Comparison of ENCODE assay signal across 1 cellular context in the genomic region with DNA sequence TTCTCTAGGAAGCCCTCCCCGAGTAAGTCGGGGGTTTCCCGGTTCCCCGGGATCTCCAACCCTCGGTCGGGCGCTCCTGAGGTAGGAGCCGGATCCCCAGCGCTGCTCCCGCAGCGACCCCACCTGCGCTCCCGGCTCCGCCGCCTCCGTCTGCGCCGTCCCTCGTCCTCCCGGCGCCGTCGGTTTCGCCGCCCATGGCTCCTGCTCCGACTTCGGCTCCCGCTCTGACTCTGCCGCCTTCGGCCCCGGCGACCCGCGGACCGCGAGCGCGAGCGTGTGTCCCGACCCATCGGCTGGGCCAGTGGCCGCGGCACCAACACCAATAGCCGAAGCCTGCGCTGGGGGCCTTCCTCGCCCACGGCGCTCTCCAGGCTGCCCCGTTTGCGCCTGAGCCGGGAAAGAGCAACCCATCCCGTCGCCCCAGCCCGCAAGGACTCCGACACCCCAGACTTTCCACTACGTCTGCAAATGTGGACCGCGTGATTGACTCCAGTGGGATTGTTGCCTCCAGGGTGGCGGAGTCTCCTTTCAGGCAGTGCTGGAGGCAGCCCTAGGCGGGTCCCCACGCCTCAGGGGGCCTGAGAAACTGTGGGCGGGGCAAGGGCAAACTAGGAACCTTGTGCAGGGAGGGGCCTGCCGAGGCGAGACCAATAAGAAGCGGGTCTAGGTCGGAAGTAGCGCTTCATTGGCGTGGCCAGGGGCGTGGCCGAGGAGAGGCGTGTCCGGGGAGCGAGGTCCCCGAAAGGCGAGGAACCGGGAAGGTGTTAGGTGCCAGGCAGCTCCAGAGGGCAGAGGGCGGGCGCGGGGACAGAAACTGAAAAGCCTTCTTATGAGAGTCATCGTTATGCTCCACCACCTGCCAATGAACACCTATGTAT.
A peak's percentile ranks its signal among the peaks of the same experiment; 100 is the strongest.
TF ChIP-seq lines count a peak whose summit lies in the region.

Gene CACTIN (minus strand): TSS at position 318 of the 878 bp plus-strand sequence. CDS start 28 bp downstream, at position 290.

TF ChIP-seq in K562, 482 proteins besides CTCF, POLR2A, EP300 and RAD21 (continued from another document and continues in another):
- TF ChIP-seq, protein P1, sequence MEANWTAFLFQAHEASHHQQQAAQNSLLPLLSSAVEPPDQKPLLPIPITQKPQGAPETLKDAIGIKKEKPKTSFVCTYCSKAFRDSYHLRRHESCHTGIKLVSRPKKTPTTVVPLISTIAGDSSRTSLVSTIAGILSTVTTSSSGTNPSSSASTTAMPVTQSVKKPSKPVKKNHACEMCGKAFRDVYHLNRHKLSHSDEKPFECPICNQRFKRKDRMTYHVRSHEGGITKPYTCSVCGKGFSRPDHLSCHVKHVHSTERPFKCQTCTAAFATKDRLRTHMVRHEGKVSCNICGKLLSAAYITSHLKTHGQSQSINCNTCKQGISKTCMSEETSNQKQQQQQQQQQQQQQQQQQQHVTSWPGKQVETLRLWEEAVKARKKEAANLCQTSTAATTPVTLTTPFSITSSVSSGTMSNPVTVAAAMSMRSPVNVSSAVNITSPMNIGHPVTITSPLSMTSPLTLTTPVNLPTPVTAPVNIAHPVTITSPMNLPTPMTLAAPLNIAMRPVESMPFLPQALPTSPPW (CRISPR knock-in tag; IDR thresholded peaks at IDR 0.05), result peak; percentile 69
- no peak for TF ChIP-seq ZNF830 (CRISPR knock-in tag; IDR thresholded peaks at IDR 0.05)
- TF ChIP-seq, protein P2, sequence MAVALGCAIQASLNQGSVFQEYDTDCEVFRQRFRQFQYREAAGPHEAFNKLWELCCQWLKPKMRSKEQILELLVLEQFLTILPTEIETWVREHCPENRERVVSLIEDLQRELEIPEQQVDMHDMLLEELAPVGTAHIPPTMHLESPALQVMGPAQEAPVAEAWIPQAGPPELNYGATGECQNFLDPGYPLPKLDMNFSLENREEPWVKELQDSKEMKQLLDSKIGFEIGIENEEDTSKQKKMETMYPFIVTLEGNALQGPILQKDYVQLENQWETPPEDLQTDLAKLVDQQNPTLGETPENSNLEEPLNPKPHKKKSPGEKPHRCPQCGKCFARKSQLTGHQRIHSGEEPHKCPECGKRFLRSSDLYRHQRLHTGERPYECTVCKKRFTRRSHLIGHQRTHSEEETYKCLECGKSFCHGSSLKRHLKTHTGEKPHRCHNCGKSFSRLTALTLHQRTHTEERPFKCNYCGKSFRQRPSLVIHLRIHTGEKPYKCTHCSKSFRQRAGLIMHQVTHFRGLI (CRISPR knock-in tag; IDR thresholded peaks at IDR 0.05), result no peak
- TF ChIP-seq CC2D1A (IDR thresholded peaks at IDR 0.05), result no peak
- TF ChIP-seq KHSRP (IDR thresholded peaks at IDR 0.05), result no peak
- TF ChIP-seq HNRNPH1 (optimal IDR thresholded peaks at IDR 0.05; ENCODE audit: low read depth, low read length), result no peak
- no peak for TF ChIP-seq NR1H2 (CRISPR knock-in tag; IDR thresholded peaks at IDR 0.05)
- TF ChIP-seq, protein P3, sequence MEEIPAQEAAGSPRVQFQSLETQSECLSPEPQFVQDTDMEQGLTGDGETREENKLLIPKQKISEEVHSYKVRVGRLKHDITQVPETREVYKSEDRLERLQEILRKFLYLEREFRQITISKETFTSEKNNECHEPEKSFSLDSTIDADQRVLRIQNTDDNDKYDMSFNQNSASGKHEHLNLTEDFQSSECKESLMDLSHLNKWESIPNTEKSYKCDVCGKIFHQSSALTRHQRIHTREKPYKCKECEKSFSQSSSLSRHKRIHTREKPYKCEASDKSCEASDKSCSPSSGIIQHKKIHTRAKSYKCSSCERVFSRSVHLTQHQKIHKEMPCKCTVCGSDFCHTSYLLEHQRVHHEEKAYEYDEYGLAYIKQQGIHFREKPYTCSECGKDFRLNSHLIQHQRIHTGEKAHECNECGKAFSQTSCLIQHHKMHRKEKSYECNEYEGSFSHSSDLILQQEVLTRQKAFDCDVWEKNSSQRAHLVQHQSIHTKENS (CRISPR knock-in tag; IDR thresholded peaks at IDR 0.05), result no peak
- TF ChIP-seq NCOR1 (IDR thresholded peaks at IDR 0.05), result no peak
- TF ChIP-seq ZNF699 (CRISPR knock-in tag; IDR thresholded peaks at IDR 0.05; ENCODE audit: insufficient replicate concordance), result no peak
- no peak for TF ChIP-seq ZFPM2 (CRISPR knock-in tag; IDR thresholded peaks at IDR 0.05)
- TF ChIP-seq ZNF57 (CRISPR knock-in tag; IDR thresholded peaks at IDR 0.05), result no peak
- TF ChIP-seq SMAD3 (CRISPR knock-in tag; conservative IDR thresholded peaks at IDR 0.05), result peak; percentile 81; the same call in 1 of the 2 replicates
- TF ChIP-seq PHF8 (IDR thresholded peaks at IDR 0.05; ENCODE audit: borderline replicate concordance, low read length), result peak; percentile 89; the same call in 1 of the 2 replicates
- TF ChIP-seq, protein P4, sequence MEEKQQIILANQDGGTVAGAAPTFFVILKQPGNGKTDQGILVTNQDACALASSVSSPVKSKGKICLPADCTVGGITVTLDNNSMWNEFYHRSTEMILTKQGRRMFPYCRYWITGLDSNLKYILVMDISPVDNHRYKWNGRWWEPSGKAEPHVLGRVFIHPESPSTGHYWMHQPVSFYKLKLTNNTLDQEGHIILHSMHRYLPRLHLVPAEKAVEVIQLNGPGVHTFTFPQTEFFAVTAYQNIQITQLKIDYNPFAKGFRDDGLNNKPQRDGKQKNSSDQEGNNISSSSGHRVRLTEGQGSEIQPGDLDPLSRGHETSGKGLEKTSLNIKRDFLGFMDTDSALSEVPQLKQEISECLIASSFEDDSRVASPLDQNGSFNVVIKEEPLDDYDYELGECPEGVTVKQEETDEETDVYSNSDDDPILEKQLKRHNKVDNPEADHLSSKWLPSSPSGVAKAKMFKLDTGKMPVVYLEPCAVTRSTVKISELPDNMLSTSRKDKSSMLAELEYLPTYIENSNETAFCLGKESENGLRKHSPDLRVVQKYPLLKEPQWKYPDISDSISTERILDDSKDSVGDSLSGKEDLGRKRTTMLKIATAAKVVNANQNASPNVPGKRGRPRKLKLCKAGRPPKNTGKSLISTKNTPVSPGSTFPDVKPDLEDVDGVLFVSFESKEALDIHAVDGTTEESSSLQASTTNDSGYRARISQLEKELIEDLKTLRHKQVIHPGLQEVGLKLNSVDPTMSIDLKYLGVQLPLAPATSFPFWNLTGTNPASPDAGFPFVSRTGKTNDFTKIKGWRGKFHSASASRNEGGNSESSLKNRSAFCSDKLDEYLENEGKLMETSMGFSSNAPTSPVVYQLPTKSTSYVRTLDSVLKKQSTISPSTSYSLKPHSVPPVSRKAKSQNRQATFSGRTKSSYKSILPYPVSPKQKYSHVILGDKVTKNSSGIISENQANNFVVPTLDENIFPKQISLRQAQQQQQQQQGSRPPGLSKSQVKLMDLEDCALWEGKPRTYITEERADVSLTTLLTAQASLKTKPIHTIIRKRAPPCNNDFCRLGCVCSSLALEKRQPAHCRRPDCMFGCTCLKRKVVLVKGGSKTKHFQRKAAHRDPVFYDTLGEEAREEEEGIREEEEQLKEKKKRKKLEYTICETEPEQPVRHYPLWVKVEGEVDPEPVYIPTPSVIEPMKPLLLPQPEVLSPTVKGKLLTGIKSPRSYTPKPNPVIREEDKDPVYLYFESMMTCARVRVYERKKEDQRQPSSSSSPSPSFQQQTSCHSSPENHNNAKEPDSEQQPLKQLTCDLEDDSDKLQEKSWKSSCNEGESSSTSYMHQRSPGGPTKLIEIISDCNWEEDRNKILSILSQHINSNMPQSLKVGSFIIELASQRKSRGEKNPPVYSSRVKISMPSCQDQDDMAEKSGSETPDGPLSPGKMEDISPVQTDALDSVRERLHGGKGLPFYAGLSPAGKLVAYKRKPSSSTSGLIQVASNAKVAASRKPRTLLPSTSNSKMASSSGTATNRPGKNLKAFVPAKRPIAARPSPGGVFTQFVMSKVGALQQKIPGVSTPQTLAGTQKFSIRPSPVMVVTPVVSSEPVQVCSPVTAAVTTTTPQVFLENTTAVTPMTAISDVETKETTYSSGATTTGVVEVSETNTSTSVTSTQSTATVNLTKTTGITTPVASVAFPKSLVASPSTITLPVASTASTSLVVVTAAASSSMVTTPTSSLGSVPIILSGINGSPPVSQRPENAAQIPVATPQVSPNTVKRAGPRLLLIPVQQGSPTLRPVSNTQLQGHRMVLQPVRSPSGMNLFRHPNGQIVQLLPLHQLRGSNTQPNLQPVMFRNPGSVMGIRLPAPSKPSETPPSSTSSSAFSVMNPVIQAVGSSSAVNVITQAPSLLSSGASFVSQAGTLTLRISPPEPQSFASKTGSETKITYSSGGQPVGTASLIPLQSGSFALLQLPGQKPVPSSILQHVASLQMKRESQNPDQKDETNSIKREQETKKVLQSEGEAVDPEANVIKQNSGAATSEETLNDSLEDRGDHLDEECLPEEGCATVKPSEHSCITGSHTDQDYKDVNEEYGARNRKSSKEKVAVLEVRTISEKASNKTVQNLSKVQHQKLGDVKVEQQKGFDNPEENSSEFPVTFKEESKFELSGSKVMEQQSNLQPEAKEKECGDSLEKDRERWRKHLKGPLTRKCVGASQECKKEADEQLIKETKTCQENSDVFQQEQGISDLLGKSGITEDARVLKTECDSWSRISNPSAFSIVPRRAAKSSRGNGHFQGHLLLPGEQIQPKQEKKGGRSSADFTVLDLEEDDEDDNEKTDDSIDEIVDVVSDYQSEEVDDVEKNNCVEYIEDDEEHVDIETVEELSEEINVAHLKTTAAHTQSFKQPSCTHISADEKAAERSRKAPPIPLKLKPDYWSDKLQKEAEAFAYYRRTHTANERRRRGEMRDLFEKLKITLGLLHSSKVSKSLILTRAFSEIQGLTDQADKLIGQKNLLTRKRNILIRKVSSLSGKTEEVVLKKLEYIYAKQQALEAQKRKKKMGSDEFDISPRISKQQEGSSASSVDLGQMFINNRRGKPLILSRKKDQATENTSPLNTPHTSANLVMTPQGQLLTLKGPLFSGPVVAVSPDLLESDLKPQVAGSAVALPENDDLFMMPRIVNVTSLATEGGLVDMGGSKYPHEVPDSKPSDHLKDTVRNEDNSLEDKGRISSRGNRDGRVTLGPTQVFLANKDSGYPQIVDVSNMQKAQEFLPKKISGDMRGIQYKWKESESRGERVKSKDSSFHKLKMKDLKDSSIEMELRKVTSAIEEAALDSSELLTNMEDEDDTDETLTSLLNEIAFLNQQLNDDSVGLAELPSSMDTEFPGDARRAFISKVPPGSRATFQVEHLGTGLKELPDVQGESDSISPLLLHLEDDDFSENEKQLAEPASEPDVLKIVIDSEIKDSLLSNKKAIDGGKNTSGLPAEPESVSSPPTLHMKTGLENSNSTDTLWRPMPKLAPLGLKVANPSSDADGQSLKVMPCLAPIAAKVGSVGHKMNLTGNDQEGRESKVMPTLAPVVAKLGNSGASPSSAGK (IDR thresholded peaks at IDR 0.05), result no peak; the same call in 1 of the 2 replicates
- TF ChIP-seq MAFK (IDR thresholded peaks at IDR 0.05; ENCODE audit: low read length), result no peak
- TF ChIP-seq SIN3B (IDR thresholded peaks at IDR 0.05; ENCODE audit: low read depth), result peak; percentile 99
- TF ChIP-seq CCNT2 (IDR thresholded peaks at IDR 0.05; ENCODE audit: borderline replicate concordance, extremely low read depth, insufficient read length, low read depth, low read length), result peak; percentile 75
- peak; percentile 80; the same call in 1 of the 2 replicates for TF ChIP-seq CTBP1 (IDR thresholded peaks at IDR 0.05; ENCODE audit: borderline replicate concordance)
- TF ChIP-seq RB1 (IDR thresholded peaks at IDR 0.05; ENCODE audit: low read depth), result peak; percentile 95
- TF ChIP-seq ZNF124 (CRISPR knock-in tag; IDR thresholded peaks at IDR 0.05), result no peak
- no peak for TF ChIP-seq ZNF696 (CRISPR knock-in tag; conservative IDR thresholded peaks at IDR 0.05)
- 0 out of 2 replicates have a peak, but pooled peaks have one; percentile 41 for TF ChIP-seq ZBTB12 (CRISPR knock-in tag; IDR thresholded peaks at IDR 0.05)
- no peak for TF ChIP-seq PCBP2 (IDR thresholded peaks at IDR 0.05; ENCODE audit: low read depth, low read length, poor library complexity, severe bottlenecking)
- TF ChIP-seq KLF1 (tag; IDR thresholded peaks at IDR 0.05), result peak; percentile 85
- peak; percentile 56 for TF ChIP-seq CREB1 (IDR thresholded peaks at IDR 0.05)
- peak; percentile 80 for TF ChIP-seq CREB1 (CRISPR knock-in tag; IDR thresholded peaks at IDR 0.05)
- TF ChIP-seq ZKSCAN1 (IDR thresholded peaks at IDR 0.05; ENCODE audit: low read depth, low read length), result no peak
- no peak for TF ChIP-seq ZNF146 (CRISPR knock-in tag; IDR thresholded peaks at IDR 0.05; ENCODE audit: unreplicated experiment)
- no peak; the same call in 1 of the 2 replicates for TF ChIP-seq BACH1 (tag; IDR thresholded peaks at IDR 0.05)
- TF ChIP-seq ZNF778 (CRISPR knock-in tag; IDR thresholded peaks at IDR 0.05), result no peak
- peak; percentile 80 to 84 for TF ChIP-seq NRF1 (conservative IDR thresholded peaks at IDR 0.05 in 1 of 2, IDR thresholded peaks at IDR 0.05 in 1 of 2)
- no peak for TF ChIP-seq KLF16 (IDR thresholded peaks at IDR 0.05)
- TF ChIP-seq, protein P5, sequence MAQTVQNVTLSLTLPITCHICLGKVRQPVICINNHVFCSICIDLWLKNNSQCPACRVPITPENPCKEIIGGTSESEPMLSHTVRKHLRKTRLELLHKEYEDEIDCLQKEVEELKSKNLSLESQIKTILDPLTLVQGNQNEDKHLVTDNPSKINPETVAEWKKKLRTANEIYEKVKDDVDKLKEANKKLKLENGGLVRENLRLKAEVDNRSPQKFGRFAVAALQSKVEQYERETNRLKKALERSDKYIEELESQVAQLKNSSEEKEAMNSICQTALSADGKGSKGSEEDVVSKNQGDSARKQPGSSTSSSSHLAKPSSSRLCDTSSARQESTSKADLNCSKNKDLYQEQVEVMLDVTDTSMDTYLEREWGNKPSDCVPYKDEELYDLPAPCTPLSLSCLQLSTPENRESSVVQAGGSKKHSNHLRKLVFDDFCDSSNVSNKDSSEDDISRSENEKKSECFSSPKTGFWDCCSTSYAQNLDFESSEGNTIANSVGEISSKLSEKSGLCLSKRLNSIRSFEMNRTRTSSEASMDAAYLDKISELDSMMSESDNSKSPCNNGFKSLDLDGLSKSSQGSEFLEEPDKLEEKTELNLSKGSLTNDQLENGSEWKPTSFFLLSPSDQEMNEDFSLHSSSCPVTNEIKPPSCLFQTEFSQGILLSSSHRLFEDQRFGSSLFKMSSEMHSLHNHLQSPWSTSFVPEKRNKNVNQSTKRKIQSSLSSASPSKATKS (CRISPR knock-in tag; IDR thresholded peaks at IDR 0.05), result no peak
- TF ChIP-seq RBBP5 (IDR thresholded peaks at IDR 0.05; ENCODE audit: borderline replicate concordance, insufficient read depth, low read length, poor library complexity, severe bottlenecking), result peak; percentile 100
- no peak for TF ChIP-seq DMBX1 (CRISPR knock-in tag; IDR thresholded peaks at IDR 0.05; ENCODE audit: borderline replicate concordance)
- peak in 1 of 2 experiments; percentile 64 for TF ChIP-seq E2F6 (IDR thresholded peaks at IDR 0.05; ENCODE audit: borderline replicate concordance in 1 of 2, extremely low read depth in 1 of 2, insufficient read depth in 1 of 2, insufficient read length in 1 of 2, low read depth in 1 of 2, low read length in 1 of 2, poor library complexity in 1 of 2, severe bottlenecking in 1 of 2)
